ENCODE assay signal across 1 cellular context in the genomic region with DNA sequence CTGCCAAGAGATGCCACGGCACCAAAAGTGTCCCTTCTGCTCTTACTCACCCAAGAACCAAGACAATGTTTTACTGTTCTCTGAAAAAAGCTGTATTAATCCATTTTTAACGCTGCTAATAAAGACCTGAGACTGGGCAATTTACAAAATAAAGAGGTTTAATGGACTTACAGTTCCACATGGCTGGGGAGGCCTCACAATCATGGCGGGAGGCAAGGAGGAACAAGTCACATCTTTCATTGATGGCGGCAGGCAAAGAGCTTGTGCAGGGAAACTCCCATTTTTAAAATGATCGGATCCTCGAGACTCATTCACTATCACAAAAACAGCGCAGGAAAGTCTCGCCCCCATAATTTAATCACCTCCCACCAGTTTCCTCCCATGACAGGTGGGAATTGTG.
A peak's percentile ranks its signal among the peaks of the same experiment; 100 is the strongest.
TF ChIP-seq lines count a peak whose summit lies in the region.

No MANE protein-coding gene starts in this region.

TF ChIP-seq in GM12878, 131 proteins besides CTCF, POLR2A, EP300 and RAD21:
- TF ChIP-seq, protein P1, sequence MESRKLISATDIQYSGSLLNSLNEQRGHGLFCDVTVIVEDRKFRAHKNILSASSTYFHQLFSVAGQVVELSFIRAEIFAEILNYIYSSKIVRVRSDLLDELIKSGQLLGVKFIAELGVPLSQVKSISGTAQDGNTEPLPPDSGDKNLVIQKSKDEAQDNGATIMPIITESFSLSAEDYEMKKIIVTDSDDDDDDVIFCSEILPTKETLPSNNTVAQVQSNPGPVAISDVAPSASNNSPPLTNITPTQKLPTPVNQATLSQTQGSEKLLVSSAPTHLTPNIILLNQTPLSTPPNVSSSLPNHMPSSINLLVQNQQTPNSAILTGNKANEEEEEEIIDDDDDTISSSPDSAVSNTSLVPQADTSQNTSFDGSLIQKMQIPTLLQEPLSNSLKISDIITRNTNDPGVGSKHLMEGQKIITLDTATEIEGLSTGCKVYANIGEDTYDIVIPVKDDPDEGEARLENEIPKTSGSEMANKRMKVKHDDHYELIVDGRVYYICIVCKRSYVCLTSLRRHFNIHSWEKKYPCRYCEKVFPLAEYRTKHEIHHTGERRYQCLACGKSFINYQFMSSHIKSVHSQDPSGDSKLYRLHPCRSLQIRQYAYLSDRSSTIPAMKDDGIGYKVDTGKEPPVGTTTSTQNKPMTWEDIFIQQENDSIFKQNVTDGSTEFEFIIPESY (IDR thresholded peaks at IDR 0.05): peak; percentile 94
- TF ChIP-seq ZBED1 (IDR thresholded peaks at IDR 0.05; ENCODE audit: borderline replicate concordance): no peak
